1 cellular context compared by ENCODE assay signal in genomic region chr18:33231474-33232317, GRCh38.
TF ChIP-seq lines count a peak whose summit lies in the region.

No MANE protein-coding gene starts in this region.

TF ChIP-seq in HCT116, 20 proteins besides CTCF, POLR2A, EP300 and RAD21 (continued from another document):
- TF ChIP-seq REST (IDR thresholded peaks at IDR 0.05; ENCODE audit: low read depth) (no peak), ATF3 (IDR thresholded peaks at IDR 0.05) (no peak), CEBPB (IDR thresholded peaks at IDR 0.05; ENCODE audit: low read depth) (no peak)
